ENCODE assay signal across 24 cellular contexts in genomic region chr5:137845472-137845871, GRCh38. TPM values are rescaled to one million over a fixed set of nuclear protein-coding genes. Genes with fewer than 3 reads are reported as not detected.
"Had no signal": no experiment of that assay in that cellular context is flagged by ENCODE, and none has a peak within 500 bp of the region (broad histone marks: within the 10 kb centered on the region; RNA-seq: fewer than 3 reads in every experiment).

No MANE protein-coding gene starts in this region.

- H3K27ac ChIP-seq: coronary artery, left lung, sigmoid colon, tibial nerve, uterus had no signal

- H3K36me3 ChIP-seq: left lung, sigmoid colon, uterus had no signal

- H3K4me3 ChIP-seq: coronary artery, left lung, sigmoid colon, tibial nerve, uterus had no signal

- H3K9me3 ChIP-seq: left lung, sigmoid colon, tibial nerve, uterus had no signal

- DNase-seq: activated CD4-positive, alpha-beta T cell treated with anti-CD3 and anti-CD28 coated beads, Interleukin-2, amount 10 ng/mL, durations not matched to agents 24 days and 14 days; activated CD8-positive, alpha-beta T cell treated with anti-CD3 and anti-CD28 coated beads, Interleukin-2, amount 10 ng/mL, durations not matched to agents 7 days and 5 days; activated naive CD4-positive, alpha-beta T cell treated with Interleukin-2 at 50 U/mL for 16 hours; activated naive CD8-positive, alpha-beta T cell treated with anti-CD3 and anti-CD28 coated beads, Interleukin-2, amount 10 ng/mL, durations not matched to agents 7 days and 5 days; activated T-cell treated with anti-CD3 and anti-CD28 coated beads, Interleukin-2, amount 50 U/mL, for 24 hours; anterior cingulate cortex; erythroblast; head of caudate nucleus; kidney; left lung; naive thymus-derived CD4-positive, alpha-beta T cell; sigmoid colon; stimulated activated CD8-positive, alpha-beta memory T cell treated with anti-CD3 and anti-CD28 coated beads, Interleukin-4, amount 100 ng/mL, for 48 hours; stimulated activated naive CD8-positive, alpha-beta T cell treated with anti-CD3 and anti-CD28 coated beads, Interleukin-15, Interleukin-2, amounts not matched to agents 100 U/mL and 50 U/mL, for 24 hours; substantia nigra; T-cell; T-helper 9 cell; uterus had no signal

- H3K27me3 ChIP-seq: left lung, sigmoid colon, tibial nerve, uterus had no signal

- H3K4me1 ChIP-seq: left lung, sigmoid colon, uterus had no signal

RNA-seq across cellular contexts. Expression of gene MYOT, which starts 22.2 kb away (rescaled TPM):
- total RNA-seq: activated CD4-positive, alpha-beta T cell treated with anti-CD3 and anti-CD28 coated beads, Interleukin-2, amount 10 ng/mL, durations not matched to agents 24 days and 14 days; activated CD8-positive, alpha-beta T cell treated with anti-CD3 and anti-CD28 coated beads, Interleukin-2, amount 10 ng/mL, durations not matched to agents 7 days and 5 days; activated naive CD8-positive, alpha-beta T cell treated with anti-CD3 and anti-CD28 coated beads, Interleukin-2, amount 10 ng/mL, durations not matched to agents 7 days and 5 days; activated T-helper 2 cell treated with anti-CD3 and anti-CD28 coated beads, Interferon-gamma antibody, Interleukin-2, Interleukin-4, amounts not matched to agents 10 μg/mL and 5 μg/mL and 100 μg/mL, durations not matched to agents 14 hours and 24 hours and 36 hours; frontal cortex; mononuclear cell; naive thymus-derived CD4-positive, alpha-beta T cell; osteocyte; T-cell had no signal

RNA-seq across cellular contexts. Expression of gene PKD2L2, which starts 43.8 kb away (rescaled TPM):
- total RNA-seq: activated CD4-positive, alpha-beta T cell treated with anti-CD3 and anti-CD28 coated beads, Interleukin-2, amount 10 ng/mL, durations not matched to agents 24 days and 14 days; activated CD8-positive, alpha-beta T cell treated with anti-CD3 and anti-CD28 coated beads, Interleukin-2, amount 10 ng/mL, durations not matched to agents 7 days and 5 days; activated naive CD8-positive, alpha-beta T cell treated with anti-CD3 and anti-CD28 coated beads, Interleukin-2, amount 10 ng/mL, durations not matched to agents 7 days and 5 days; activated T-helper 2 cell treated with anti-CD3 and anti-CD28 coated beads, Interferon-gamma antibody, Interleukin-2, Interleukin-4, amounts not matched to agents 10 μg/mL and 5 μg/mL and 100 μg/mL, durations not matched to agents 14 hours and 24 hours and 36 hours; frontal cortex; kidney; left lung; mononuclear cell; osteocyte; T-cell; tibial nerve; uterus had no signal
